In the genomic region with DNA sequence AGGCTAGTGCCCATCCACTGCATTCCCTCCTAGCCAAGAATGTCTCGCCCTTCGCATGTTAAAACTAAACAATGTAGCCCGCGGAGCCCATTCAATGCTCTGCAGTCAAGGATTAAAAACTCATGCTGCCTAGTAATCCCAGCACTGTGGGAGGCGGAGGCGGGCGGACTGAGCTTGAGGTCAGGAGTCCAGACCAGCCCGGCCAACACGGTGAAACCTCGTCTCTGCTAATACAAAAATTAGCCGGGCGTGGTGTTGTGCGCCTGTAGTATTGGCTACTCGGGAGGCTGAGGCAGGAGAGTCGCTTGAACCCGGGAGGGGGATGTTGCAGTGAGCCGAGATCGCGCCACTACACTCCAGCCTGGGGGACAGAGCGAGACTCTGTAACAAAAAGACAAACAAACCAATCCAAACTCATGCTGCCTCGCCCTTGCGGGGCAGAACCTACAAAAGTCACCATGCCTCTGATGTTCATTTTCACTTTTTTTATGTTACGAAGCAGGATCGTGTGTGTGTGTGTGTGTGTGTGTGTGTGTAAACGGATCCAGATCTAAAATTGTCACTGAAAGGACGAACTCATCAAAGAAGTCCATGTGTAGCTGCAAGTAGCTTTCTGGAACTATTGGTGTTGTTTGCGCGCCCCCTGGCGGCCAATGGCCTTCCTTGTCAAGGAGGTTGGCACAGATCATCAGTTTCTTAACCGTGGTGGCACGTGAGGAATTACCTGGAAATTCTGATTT, we compare ENCODE assay signal across 8 cellular contexts. TPM values are rescaled to one million over a fixed set of nuclear protein-coding genes. Genes with fewer than 3 reads are reported as not detected.
DNase-seq lines count a peak whose midpoint lies in the region; ATAC-seq and TF ChIP-seq lines count a peak whose summit lies in the region.

No MANE protein-coding gene starts in this region.

- no peaks in the 10 kb centered on the region for H3K27me3 ChIP-seq in Loucy (ENCODE audit: insufficient read depth, low read length, poor library complexity, severe bottlenecking)

- no peak overlapping the region for H3K4me2 ChIP-seq in Loucy (ENCODE audit: low read depth, low read length, poor library complexity, severe bottlenecking)

- no peak overlapping the region for H3K9ac ChIP-seq in Loucy (ENCODE audit: low read depth, low read length, poor library complexity, severe bottlenecking)

- POLR2A ChIA-PET in RWPE1 (lab: Yijun Ruan, JAX; ENCODE audit: low non-redundant PET): interaction anchor here (0.6 kb wide), 1 partner anchor 330 kb away, joined by 4 read pairs; no protein-coding TSS in a partner anchor

- no peaks in the 10 kb centered on the region for H3K9me3 ChIP-seq in Loucy (ENCODE audit: insufficient read depth, low read depth, low read length)

- no peaks in the 10 kb centered on the region for H4K20me1 ChIP-seq in Loucy (ENCODE audit: insufficient read depth, low read length, poor library complexity, severe bottlenecking)

- no peak overlapping the region for H3K27ac ChIP-seq in RWPE1

- DNase-seq in DMS79 treated with DMSO at 0.1 percent for 48 hours (lab: John Stamatoyannopoulos, UW) (peak; percentile 24), RWPE1 (ENCODE audit: low spot score) (peak; percentile 83), fibroblast of the conjunctiva (ENCODE audit: low read depth) (peak; percentile 88)
- DNase-seq in activated T-helper 2 cell treated with anti-CD3 and anti-CD28 coated beads, Interferon-gamma antibody, Interleukin-2, Interleukin-4, amounts not matched to agents 10 μg/mL and 5 μg/mL and 100 μg/mL, durations not matched to agents 14 hours and 24 hours and 36 hours (ENCODE audit: low spot score): peak; percentile 76
- DNase-seq in natural killer cell treated with Interleukin-12 subunit alpha and Interleukin-12 subunit beta and Interleukin-15 and Interleukin-18, amount 100 ng/mL, for 72 hours (ENCODE audit: low spot score): peak; percentile 87

- H3K9me3 Mint-ChIP-seq in activated T-helper 2 cell treated with anti-CD3 and anti-CD28 coated beads, Interferon-gamma antibody, Interleukin-2, Interleukin-4, amounts not matched to agents 10 μg/mL and 5 μg/mL and 100 μg/mL, durations not matched to agents 14 hours and 24 hours and 36 hours: no peaks in the 10 kb centered on the region
- H3K9me3 Mint-ChIP-seq in natural killer cell treated with Interleukin-12 subunit alpha and Interleukin-12 subunit beta and Interleukin-15 and Interleukin-18, amount 100 ng/mL, for 72 hours: no peaks in the 10 kb centered on the region
- H3K9me3 Mint-ChIP-seq in stimulated activated memory B cell treated with anti-CD40 and anti-IgM and Interleukin-4, amounts not matched to agents 10 μg/mL and 1 μg/mL and 100 μg/mL, for 72 hours: no peaks in the 10 kb centered on the region

- CTCF ChIA-PET in RWPE1 (lab: Yijun Ruan, JAX): interaction anchor here (0.6 to 2.3 kb wide), 31 partner anchors 8 to 626 kb away, joined by 3 to 13 read pairs (median 4); no protein-coding TSS in a partner anchor

- no peaks in the 10 kb centered on the region for H3K36me3 ChIP-seq in Loucy (ENCODE audit: insufficient read depth, low read length)

- H3K27me3 Mint-ChIP-seq in activated T-helper 2 cell treated with anti-CD3 and anti-CD28 coated beads, Interferon-gamma antibody, Interleukin-2, Interleukin-4, amounts not matched to agents 10 μg/mL and 5 μg/mL and 100 μg/mL, durations not matched to agents 14 hours and 24 hours and 36 hours (ENCODE audit: low read depth): peaks cover 21% of the 10 kb centered on the region
- H3K27me3 Mint-ChIP-seq in natural killer cell treated with Interleukin-12 subunit alpha and Interleukin-12 subunit beta and Interleukin-15 and Interleukin-18, amount 100 ng/mL, for 72 hours: peaks cover 16 to 41% of the 10 kb centered on the region in 2 donors
- peaks cover 24% of the 10 kb centered on the region for H3K27me3 Mint-ChIP-seq in stimulated activated memory B cell treated with anti-CD40 and anti-IgM and Interleukin-4, amounts not matched to agents 10 μg/mL and 1 μg/mL and 100 μg/mL, for 72 hours

- no peak overlapping the region for H2AFZ ChIP-seq in Loucy (ENCODE audit: low read length)

- intact Hi-C loops in activated T-helper 2 cell treated with anti-CD3 and anti-CD28 coated beads, Interferon-gamma antibody, Interleukin-2, Interleukin-4, amounts not matched to agents 10 μg/mL and 5 μg/mL and 100 μg/mL, durations not matched to agents 14 hours and 24 hours and 36 hours (cut with micrococcal nuclease): loop anchor here (1.0 to 5.0 kb wide), 4 partner anchors 93 to 325 kb away; no protein-coding TSS in a partner anchor

- no peaks in the 10 kb centered on the region for H3F3A ChIP-seq in Loucy (ENCODE audit: low read depth)

- no peak overlapping the region for H3K4me3 ChIP-seq in Loucy (ENCODE audit: low read length, poor library complexity, severe bottlenecking)

- no peak overlapping the region for H3K4me3 Mint-ChIP-seq in activated T-helper 2 cell treated with anti-CD3 and anti-CD28 coated beads, Interferon-gamma antibody, Interleukin-2, Interleukin-4, amounts not matched to agents 10 μg/mL and 5 μg/mL and 100 μg/mL, durations not matched to agents 14 hours and 24 hours and 36 hours (ENCODE audit: low read depth)
- no peak overlapping the region for H3K4me3 Mint-ChIP-seq in natural killer cell treated with Interleukin-12 subunit alpha and Interleukin-12 subunit beta and Interleukin-15 and Interleukin-18, amount 100 ng/mL, for 72 hours
- no peak overlapping the region for H3K4me3 Mint-ChIP-seq in stimulated activated memory B cell treated with anti-CD40 and anti-IgM and Interleukin-4, amounts not matched to agents 10 μg/mL and 1 μg/mL and 100 μg/mL, for 72 hours

- no peak overlapping the region for H3K27ac Mint-ChIP-seq in activated T-helper 2 cell treated with anti-CD3 and anti-CD28 coated beads, Interferon-gamma antibody, Interleukin-2, Interleukin-4, amounts not matched to agents 10 μg/mL and 5 μg/mL and 100 μg/mL, durations not matched to agents 14 hours and 24 hours and 36 hours
- H3K27ac Mint-ChIP-seq in natural killer cell treated with Interleukin-12 subunit alpha and Interleukin-12 subunit beta and Interleukin-15 and Interleukin-18, amount 100 ng/mL, for 72 hours: no peak overlapping the region
- H3K27ac Mint-ChIP-seq in stimulated activated memory B cell treated with anti-CD40 and anti-IgM and Interleukin-4, amounts not matched to agents 10 μg/mL and 1 μg/mL and 100 μg/mL, for 72 hours: no peak overlapping the region

- no peaks in the 10 kb centered on the region for H3K36me3 Mint-ChIP-seq in activated T-helper 2 cell treated with anti-CD3 and anti-CD28 coated beads, Interferon-gamma antibody, Interleukin-2, Interleukin-4, amounts not matched to agents 10 μg/mL and 5 μg/mL and 100 μg/mL, durations not matched to agents 14 hours and 24 hours and 36 hours (ENCODE audit: low read depth)
- no peaks in the 10 kb centered on the region for H3K36me3 Mint-ChIP-seq in natural killer cell treated with Interleukin-12 subunit alpha and Interleukin-12 subunit beta and Interleukin-15 and Interleukin-18, amount 100 ng/mL, for 72 hours
- no peaks in the 10 kb centered on the region for H3K36me3 Mint-ChIP-seq in stimulated activated memory B cell treated with anti-CD40 and anti-IgM and Interleukin-4, amounts not matched to agents 10 μg/mL and 1 μg/mL and 100 μg/mL, for 72 hours

- H3K4me1 ChIP-seq in Loucy (ENCODE audit: insufficient read depth, low read length, poor library complexity, severe bottlenecking): no peaks in the 10 kb centered on the region

- no peaks in the 10 kb centered on the region for H3K79me2 ChIP-seq in Loucy (ENCODE audit: insufficient read depth, low read length)

- H3K4me1 Mint-ChIP-seq in activated T-helper 2 cell treated with anti-CD3 and anti-CD28 coated beads, Interferon-gamma antibody, Interleukin-2, Interleukin-4, amounts not matched to agents 10 μg/mL and 5 μg/mL and 100 μg/mL, durations not matched to agents 14 hours and 24 hours and 36 hours (ENCODE audit: low read depth): peaks cover 4% of the 10 kb centered on the region
- H3K4me1 Mint-ChIP-seq in natural killer cell treated with Interleukin-12 subunit alpha and Interleukin-12 subunit beta and Interleukin-15 and Interleukin-18, amount 100 ng/mL, for 72 hours (ENCODE audit: low read depth in 2 of 2): no peaks in the 10 kb centered on the region
- H3K4me1 Mint-ChIP-seq in stimulated activated memory B cell treated with anti-CD40 and anti-IgM and Interleukin-4, amounts not matched to agents 10 μg/mL and 1 μg/mL and 100 μg/mL, for 72 hours: no peaks in the 10 kb centered on the region

- TF ChIP-seq CTCF in Loucy (conservative IDR thresholded peaks at IDR 0.05; ENCODE audit: low read length): peak; percentile 86
- peak; percentile 92 for TF ChIP-seq CTCF in RWPE1 (conservative IDR thresholded peaks at IDR 0.05; ENCODE audit: low read depth)

- H3K9me2 ChIP-seq in Loucy (replicated peaks; ENCODE audit: low read depth, low read length): no peaks in the 10 kb centered on the region

- peak; percentile 74 for ATAC-seq in natural killer cell treated with Interleukin-12 subunit alpha and Interleukin-12 subunit beta and Interleukin-15 and Interleukin-18, amount 100 ng/mL, for 72 hours
- ATAC-seq in stimulated activated memory B cell treated with anti-CD40 and anti-IgM and Interleukin-4, amounts not matched to agents 10 μg/mL and 1 μg/mL and 100 μg/mL, for 72 hours: peak; percentile 76
- ATAC-seq in HG03432 (IDR thresholded peaks at IDR 0.05; ENCODE audit: unreplicated experiment): no peak

RNA-seq across cellular contexts. Expression of gene SPESP1, which starts 54.8 kb away (rescaled TPM):
- total RNA-seq in activated T-helper 2 cell treated with anti-CD3 and anti-CD28 coated beads, Interferon-gamma antibody, Interleukin-2, Interleukin-4, amounts not matched to agents 10 μg/mL and 5 μg/mL and 100 μg/mL, durations not matched to agents 14 hours and 24 hours and 36 hours: 0.97 and 2.1 TPM in 2 replicates
- total RNA-seq in natural killer cell treated with Interleukin-12 subunit alpha and Interleukin-12 subunit beta and Interleukin-15 and Interleukin-18, amount 100 ng/mL, for 72 hours: under 1 TPM in 1 of 2 donors, not detected in 1; 0.50 TPM

RNA-seq across cellular contexts. Expression of gene ANP32A, which starts 54.9 kb away (rescaled TPM):
- 259 and 265 TPM in 2 replicates for total RNA-seq in activated T-helper 2 cell treated with anti-CD3 and anti-CD28 coated beads, Interferon-gamma antibody, Interleukin-2, Interleukin-4, amounts not matched to agents 10 μg/mL and 5 μg/mL and 100 μg/mL, durations not matched to agents 14 hours and 24 hours and 36 hours
- total RNA-seq in natural killer cell treated with Interleukin-12 subunit alpha and Interleukin-12 subunit beta and Interleukin-15 and Interleukin-18, amount 100 ng/mL, for 72 hours: 100 to 1,000 TPM; 208 to 278 TPM

Comparison
In these comparisons a context has a peak if more than half of its experiments do, and no peak if none do; other contexts are left out.
1. DNase-seq: peak in every context shown above with its lines; median percentile 88 in fibroblast of the conjunctiva; 87 in natural killer cell treated with Interleukin-12 subunit alpha and Interleukin-12 subunit beta and Interleukin-15 and Interleukin-18, amount 100 ng/mL, for 72 hours; 83 in RWPE1; 76 in activated T-helper 2 cell treated with anti-CD3 and anti-CD28 coated beads, Interferon-gamma antibody, Interleukin-2, Interleukin-4, amounts not matched to agents 10 μg/mL and 5 μg/mL and 100 μg/mL, durations not matched to agents 14 hours and 24 hours and 36 hours; 24 in DMS79 treated with DMSO at 0.1 percent for 48 hours.